Comparison of ENCODE assay signal across 8 cellular contexts in the genomic region with DNA sequence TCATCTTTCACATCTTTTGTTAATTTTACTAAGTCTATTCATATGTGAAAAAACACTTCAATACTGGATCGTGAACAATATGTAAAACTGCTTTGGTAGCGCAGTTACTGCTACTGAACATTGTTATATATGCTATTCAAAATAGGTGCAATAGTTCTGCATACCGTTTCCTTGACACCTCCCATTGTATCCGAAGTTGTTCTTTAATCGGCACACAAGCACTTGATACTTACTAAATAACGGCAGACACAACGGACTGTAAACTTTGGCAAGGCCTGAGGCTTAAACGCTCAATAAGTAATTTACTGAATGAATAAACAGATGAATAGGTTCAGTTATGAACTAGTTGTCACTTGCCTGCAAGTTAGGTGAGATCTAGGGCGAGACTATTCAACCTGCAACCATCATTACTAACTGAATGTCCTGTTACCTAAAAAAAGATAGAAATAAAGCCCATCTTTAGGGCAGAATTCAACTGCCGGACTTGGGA. TPM values are rescaled to one million over a fixed set of nuclear protein-coding genes. Genes with fewer than 3 reads are reported as not detected.
DNase-seq lines count a peak whose midpoint lies in the region; ATAC-seq, FAIRE-seq and TF ChIP-seq lines count a peak whose summit lies in the region.

No MANE protein-coding gene starts in this region.

- H3K9me3 ChIP-seq in kidney (ENCODE audit: control insufficient read depth in 1 of 2, low read length in 2 of 2) (no peaks in the 10 kb centered on the region), thymus (ENCODE audit: control insufficient read depth) (peaks cover 2% of the 10 kb centered on the region)

- peaks cover 34% of the 10 kb centered on the region for H3K4me1 Mint-ChIP-seq in activated naive CD8-positive, alpha-beta T cell (ENCODE audit: low read depth)

- FAIRE-seq in kidney (lab: Jason Lieb, UNC) = no peak

- WGBS in thymus = 14% methylated on average over 10 of the region's 10 CpGs

- H3K4me3 ChIP-seq in kidney (ENCODE audit: low read length in 2 of 2) (peak overlapping the region; percentile 92 to 97), thymus (ENCODE audit: low read length) (peak overlapping the region; percentile 82)

- no peak for TF ChIP-seq CTCF in kidney (IDR thresholded peaks at IDR 0.05; ENCODE audit: borderline replicate concordance, extremely low read depth, insufficient read depth)

- H3K27ac ChIP-seq in kidney (ENCODE audit: low read depth in 2 of 2, low read length in 2 of 2) (peak overlapping the region in 1 of 2 donors; percentile 92), thymus (ENCODE audit: low read depth) (peak overlapping the region; percentile 96)

- H3K36me3 Mint-ChIP-seq in activated naive CD8-positive, alpha-beta T cell = peaks cover 35% of the 10 kb centered on the region

- H3K4me3 Mint-ChIP-seq in activated naive CD8-positive, alpha-beta T cell = no peak overlapping the region

- DNase-seq in kidney = no peak
- no peak for DNase-seq in activated CD4-positive, CD25-positive, alpha-beta regulatory T cell (lab: John Stamatoyannopoulos, UW)
- DNase-seq in islet precursor cell = no peak
- no peak for DNase-seq in SHP77 treated with DMSO at 0.1 percent for 48 hours (lab: John Stamatoyannopoulos, UW)

- peak overlapping the region; percentile 100 for H3K27ac Mint-ChIP-seq in activated naive CD8-positive, alpha-beta T cell

- no peaks in the 10 kb centered on the region for H3K27me3 ChIP-seq in thymus (ENCODE audit: control insufficient read depth, insufficient read depth)

- no peaks in the 10 kb centered on the region for H3K9me3 Mint-ChIP-seq in activated naive CD8-positive, alpha-beta T cell (ENCODE audit: low read depth)

- intact Hi-C loops in kidney (cut with DNase I) = no loop called here

- peak overlapping the region; percentile 97 to 98 for H3K9ac ChIP-seq in kidney (ENCODE audit: low read length in 2 of 2)

- peak; percentile 7 for ATAC-seq in GM18511 (IDR thresholded peaks at IDR 0.05; ENCODE audit: unreplicated experiment)
- peak; percentile 1 for ATAC-seq in HG02973 (IDR thresholded peaks at IDR 0.05; ENCODE audit: unreplicated experiment)

- peaks cover 10 to 11% of the 10 kb centered on the region in 2 donors for H3K4me1 ChIP-seq in kidney (ENCODE audit: control insufficient read depth in 1 of 2, insufficient read depth in 1 of 2, low read depth in 1 of 2, low read length in 2 of 2)
- H3K4me1 ChIP-seq in thymus (ENCODE audit: control insufficient read depth, insufficient read depth, low read length) = peaks cover 3% of the 10 kb centered on the region

- H3K27me3 Mint-ChIP-seq in activated naive CD8-positive, alpha-beta T cell = no peaks in the 10 kb centered on the region

- H3K36me3 ChIP-seq in kidney (ENCODE audit: control insufficient read depth in 1 of 2, insufficient read depth in 2 of 2, low read length in 2 of 2) (peaks cover 6 to 10% of the 10 kb centered on the region in 2 donors), thymus (ENCODE audit: control insufficient read depth, insufficient read depth) (peaks cover 13% of the 10 kb centered on the region)

RNA-seq across cellular contexts. Expression of gene ANAPC10, which starts 0.6 kb away (rescaled TPM):
- 18.0 TPM for total RNA-seq in kidney
- polyA plus RNA-seq in kidney (ENCODE audit: insufficient read depth, low read depth, low replicate concordance) (23.3 TPM), thymus (31.1 TPM)

RNA-seq across cellular contexts. Expression of gene ABCE1, which starts 0.7 kb away (rescaled TPM):
- 46.4 TPM for total RNA-seq in kidney
- 14.8 TPM for polyA plus RNA-seq in kidney (ENCODE audit: insufficient read depth, low read depth, low replicate concordance)
- polyA plus RNA-seq in thymus = 36.2 TPM
